ENCODE assay signal across 22 cellular contexts in the genomic region with DNA sequence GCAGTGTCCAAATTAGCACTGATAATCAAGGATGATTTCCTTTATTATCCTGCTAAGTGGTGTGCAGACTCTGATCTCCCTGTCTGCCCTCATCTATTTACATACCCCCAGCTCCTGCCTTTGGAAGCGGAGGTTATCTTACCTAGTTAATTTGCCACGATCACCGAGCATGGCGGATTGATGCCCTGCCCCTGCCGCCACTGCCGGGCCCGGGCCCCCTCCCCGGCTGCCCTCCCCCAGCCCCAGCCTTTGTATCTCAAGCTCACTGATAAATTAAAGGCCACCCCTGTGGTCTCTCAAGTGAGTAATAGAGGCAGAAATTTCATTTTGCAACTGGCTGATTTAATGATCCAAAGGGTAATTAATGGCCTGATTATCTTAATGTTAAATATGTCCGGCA.
A peak's percentile ranks its signal among the peaks of the same experiment; 100 is the strongest.
DNase-seq lines count a peak whose midpoint lies in the region; ATAC-seq and TF ChIP-seq lines count a peak whose summit lies in the region.
"Had no signal": no experiment of that assay in that cellular context is flagged by ENCODE, and none has a peak within 500 bp of the region (broad histone marks: within the 10 kb centered on the region; RNA-seq: fewer than 3 reads in every experiment).

No MANE protein-coding gene starts in this region.

- H3K4me3 ChIP-seq in neural progenitor cell = no peak overlapping the region
- H3K4me3 ChIP-seq: PC-9, SK-N-MC had no signal

- H3K36me3 ChIP-seq in neural progenitor cell = no peaks in the 10 kb centered on the region

- H3K4me1 ChIP-seq in neural progenitor cell = peaks cover 49% of the 10 kb centered on the region

- no peak overlapping the region for H3K9ac ChIP-seq in neural progenitor cell

- H3K36me3 Mint-ChIP-seq in glutamatergic neuron (ENCODE audit: unreplicated experiment) = peaks cover 12% of the 10 kb centered on the region
- peaks cover 33% of the 10 kb centered on the region for H3K36me3 Mint-ChIP-seq in neural progenitor cell

- no peaks in the 10 kb centered on the region for H3K79me2 ChIP-seq in neural progenitor cell (ENCODE audit: low read depth)

- no peak overlapping the region for H2AFZ ChIP-seq in neural progenitor cell (replicated peaks)
- H2AFZ ChIP-seq: PC-9 had no signal

- H3K9me3 Mint-ChIP-seq in glutamatergic neuron (ENCODE audit: unreplicated experiment) (peaks cover 10% of the 10 kb centered on the region), neural progenitor cell (peaks cover 15% of the 10 kb centered on the region)

- DNase-seq in NCI-H1417 (lab: John Stamatoyannopoulos, UW) (peak in 2 of 3 experiments; percentile 7 to 61), NCI-H1417 treated with DMSO at 0.1 percent for 48 hours (lab: John Stamatoyannopoulos, UW) (no peak), NCI-H524 (lab: John Stamatoyannopoulos, UW) (peak; percentile 69 to 87), glutamatergic neuron (no peak), neural progenitor cell (ENCODE audit: low spot score) (no peak), NCI-H2107 treated with DMSO at 0.1 percent for 48 hours (lab: John Stamatoyannopoulos, UW; ENCODE audit: unreplicated experiment) (no peak)
- no peak for DNase-seq in stimulated activated naive CD8-positive, alpha-beta T cell treated with anti-CD3 and anti-CD28 coated beads, Interleukin-15, Interleukin-2, amounts not matched to agents 100 U/mL and 50 U/mL, for 24 hours
- DNase-seq: 8988T; CD8-positive, alpha-beta memory T cell; GOT3; KG1; NCI-H1092 treated with DMSO at 0.1 percent for 48 hours; NCI-H187 treated with DMSO at 0.1 percent for 48 hours; NCI-H2227 treated with DMSO at 0.1 percent for 48 hours; NCI-H510A; RPMI8226; SHP77 had no signal

- peak overlapping the region; percentile 66 for H3K4me3 Mint-ChIP-seq in glutamatergic neuron (ENCODE audit: unreplicated experiment)
- peak overlapping the region; percentile 27 for H3K4me3 Mint-ChIP-seq in neural progenitor cell
- H3K4me3 Mint-ChIP-seq: CD8-positive, alpha-beta memory T cell had no signal

- H3K4me2 ChIP-seq in neural progenitor cell = peak overlapping the region; percentile 30
- H3K4me2 ChIP-seq: PC-9 had no signal

- H3K27me3 Mint-ChIP-seq in glutamatergic neuron (ENCODE audit: unreplicated experiment) (peaks cover 7% of the 10 kb centered on the region), neural progenitor cell (ENCODE audit: insufficient read depth, low read depth) (peaks cover 7% of the 10 kb centered on the region)

- TF ChIP-seq CTCF in glutamatergic neuron (IDR thresholded peaks at IDR 0.05; ENCODE audit: partially characterized antibody, unreplicated experiment) (no peak), neural progenitor cell (IDR thresholded peaks at IDR 0.05) (no peak)

- peaks cover 55% of the 10 kb centered on the region for H3K4me1 Mint-ChIP-seq in glutamatergic neuron (ENCODE audit: low read depth, unreplicated experiment)
- peaks cover 44% of the 10 kb centered on the region for H3K4me1 Mint-ChIP-seq in neural progenitor cell

- no peak for ATAC-seq in stimulated activated naive CD8-positive, alpha-beta T cell treated with anti-CD3 and anti-CD28 coated beads, Interleukin-15, Interleukin-2, amounts not matched to agents 100 U/mL and 50 U/mL, for 24 hours
- no peak for ATAC-seq in HG02759 (IDR thresholded peaks at IDR 0.05; ENCODE audit: unreplicated experiment)
- ATAC-seq: HCT116 had no signal

- H3K27ac Mint-ChIP-seq in glutamatergic neuron (ENCODE audit: unreplicated experiment) (peak overlapping the region; percentile 90), neural progenitor cell (no peak overlapping the region)
- H3K27ac Mint-ChIP-seq: CD8-positive, alpha-beta memory T cell had no signal

- peaks cover 8% of the 10 kb centered on the region for H3K9me3 ChIP-seq in neural progenitor cell (ENCODE audit: low read depth)

- H4K20me1 ChIP-seq in neural progenitor cell (ENCODE audit: low read depth) = peaks cover 32% of the 10 kb centered on the region

- no peaks in the 10 kb centered on the region for H3K27me3 ChIP-seq in neural progenitor cell

- no peak overlapping the region for H3K27ac ChIP-seq in neural progenitor cell
- H3K27ac ChIP-seq: C4-2B, PC-9, SK-N-MC had no signal

- peaks cover 29% of the 10 kb centered on the region for H3F3A ChIP-seq in neural progenitor cell (ENCODE audit: low read depth)

Comparison
In these comparisons a context has a peak if more than half of its experiments do, and no peak if none do; other contexts are left out.
1. DNase-seq: peak in NCI-H1417 (2 of 3) and NCI-H524 (2 of 2); none in NCI-H1417 treated with DMSO at 0.1 percent for 48 hours (single experiment), glutamatergic neuron (single experiment), neural progenitor cell (single experiment), NCI-H2107 treated with DMSO at 0.1 percent for 48 hours (single experiment) and stimulated activated naive CD8-positive, alpha-beta T cell treated with anti-CD3 and anti-CD28 coated beads, Interleukin-15, Interleukin-2, amounts not matched to agents 100 U/mL and 50 U/mL, for 24 hours (single experiment).